8 cellular contexts compared by ENCODE assay signal in genomic region chr17:80414803-80415625, GRCh38. TPM values are rescaled to one million over a fixed set of nuclear protein-coding genes. Genes with fewer than 3 reads are reported as not detected.
DNase-seq lines count a peak whose midpoint lies in the region; ATAC-seq, FAIRE-seq and TF ChIP-seq lines count a peak whose summit lies in the region.

TSS of gene ENDOV (plus strand) at chr17:80415167. CDS start at chr17:80415195, 28 bp downstream.

- DNase-seq in Ammon's horn (ENCODE audit: low spot score) (peak; percentile 97), GM19240 (ENCODE audit: insufficient read length, low spot score) (peak; percentile 99), NCI-H524 (lab: John Stamatoyannopoulos, UW) (peak; percentile 97), cerebellar nuclear complex (lab: John Stamatoyannopoulos, UW) (peak; percentile 49 to 59), kidney (peak; percentile 98)
- peak; percentile 88 to 91 for DNase-seq in activated CD4-positive, alpha-beta T cell treated with anti-CD3 and anti-CD28 coated beads for 24 hours (ENCODE audit: low read depth in 2 of 2)
- DNase-seq in stimulated activated CD4-positive, alpha-beta T cell treated with anti-CD3 and anti-CD28 coated beads, Interleukin-12 subunit alpha, Interleukin-12 subunit beta, amount 100 ng/mL, for 48 hours (ENCODE audit: low read depth in 2 of 3, low spot score in 1 of 3), result peak; percentile 77 to 91 (median 88)

- peaks cover 3 to 9% of the 10 kb centered on the region in 2 donors for H3K4me1 ChIP-seq in kidney (ENCODE audit: control insufficient read depth in 1 of 2, insufficient read depth in 1 of 2, low read depth in 1 of 2, low read length in 2 of 2)

- ATAC-seq in HG03457 (IDR thresholded peaks at IDR 0.05; ENCODE audit: unreplicated experiment), result peak; percentile 79

- H3K9ac ChIP-seq in kidney (ENCODE audit: low read length in 2 of 2), result peak within 1 kb of the TSS; percentile 83 to 94

- intact Hi-C loops in kidney (cut with DNase I), result no loop called here

- peak within 1 kb of the TSS; percentile 94 to 99 for H3K4me3 ChIP-seq in kidney (ENCODE audit: low read length in 2 of 2)

- H3K36me3 ChIP-seq in kidney (ENCODE audit: control insufficient read depth in 1 of 2, insufficient read depth in 2 of 2, low read length in 2 of 2), result peaks cover 2 to 4% of the 10 kb centered on the region in 2 donors

- H3K9me3 ChIP-seq in kidney (ENCODE audit: control insufficient read depth in 1 of 2, low read length in 2 of 2), result no peaks in the 10 kb centered on the region

- no peak for FAIRE-seq in kidney (lab: Jason Lieb, UNC)

- peak within 1 kb of the TSS; percentile 97 to 99 for H3K27ac ChIP-seq in kidney (ENCODE audit: low read depth in 2 of 2, low read length in 2 of 2)

- TF ChIP-seq CTCF in kidney (IDR thresholded peaks at IDR 0.05; ENCODE audit: borderline replicate concordance, extremely low read depth, insufficient read depth), result no peak

RNA-seq across cellular contexts. Expression of gene ENDOV, which starts in this region (rescaled TPM):
- total RNA-seq in kidney, result 28.0 TPM
- 20.3 TPM for polyA plus RNA-seq in kidney (ENCODE audit: insufficient read depth, low read depth, low replicate concordance)

Comparison
In these comparisons a context has a peak if more than half of its experiments do, and no peak if none do; other contexts are left out.
1. Peak in every context shown above with its lines: DNase-seq, ATAC-seq, H3K4me3 ChIP-seq and H3K27ac ChIP-seq.